Comparison of ENCODE assay signal across 1 cellular context in genomic region chr7:74061840-74062539, GRCh38.
TF ChIP-seq lines count a peak whose summit lies in the region.

No MANE protein-coding gene starts in this region.

TF ChIP-seq in K562, 482 proteins besides CTCF, POLR2A, EP300 and RAD21 (continued from another document):
- TF ChIP-seq ETS1 (conservative IDR thresholded peaks at IDR 0.05; ENCODE audit: control insufficient read depth, low read depth, low read length) (no peak), NR0B1 (IDR thresholded peaks at IDR 0.05; ENCODE audit: partially characterized antibody) (no peak), PTBP1 (IDR thresholded peaks at IDR 0.05; ENCODE audit: low read depth, low read length) (0 out of 2 replicates have a peak, but pooled peaks have one; percentile 56), CBFB (CRISPR knock-in tag; IDR thresholded peaks at IDR 0.05) (0 out of 2 replicates have a peak, but pooled peaks have one; percentile 19), RFX1 (IDR thresholded peaks at IDR 0.05) (peak; percentile 79), ZBTB7A (IDR thresholded peaks at IDR 0.05; ENCODE audit: borderline replicate concordance, control insufficient read depth, low read depth, low read length) (peak; percentile 52; the same call in 1 of the 2 replicates), PBX2 (CRISPR knock-in tag; IDR thresholded peaks at IDR 0.05; ENCODE audit: low read depth) (no peak), PBX2 (tag; conservative IDR thresholded peaks at IDR 0.05; ENCODE audit: low read depth) (no peak), SPI1 (IDR thresholded peaks at IDR 0.05; ENCODE audit: borderline replicate concordance, low read depth, low read length) (peak; percentile 79), ERF (CRISPR knock-in tag; IDR thresholded peaks at IDR 0.05) (no peak), PHF20 (IDR thresholded peaks at IDR 0.05; ENCODE audit: partially characterized antibody) (peak; percentile 72), CTCFL (IDR thresholded peaks at IDR 0.05; ENCODE audit: borderline replicate concordance, insufficient read depth, low read depth, low read length, poor library complexity, severe bottlenecking) (no peak), FOXJ3 (CRISPR knock-in tag; IDR thresholded peaks at IDR 0.05) (0 out of 2 replicates have a peak, but pooled peaks have one; percentile 41), RBM25 (IDR thresholded peaks at IDR 0.05; ENCODE audit: low read depth, low read length, severe bottlenecking) (peak; percentile 87)
